ENCODE assay signal across 13 cellular contexts in the genomic region with DNA sequence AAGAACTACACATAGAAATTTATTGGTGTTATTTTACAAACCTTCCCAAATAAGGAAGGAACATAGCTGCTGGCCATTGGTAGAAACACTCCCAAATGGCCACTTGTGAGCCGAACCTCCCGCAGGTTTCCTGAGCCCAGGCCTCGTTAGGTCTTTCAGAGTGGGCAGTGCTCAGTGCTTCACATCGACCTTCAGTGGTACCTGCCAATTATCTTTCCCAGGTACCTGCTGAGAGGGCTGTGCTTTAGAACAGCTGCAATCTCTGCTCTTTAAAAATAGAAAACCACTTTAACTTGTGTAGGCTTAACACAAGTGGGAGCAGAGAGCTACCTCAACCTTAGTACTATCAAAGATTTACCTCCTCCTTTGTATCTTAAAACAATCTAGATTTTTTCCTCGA.
DNase-seq lines count a peak whose midpoint lies in the region; ATAC-seq and TF ChIP-seq lines count a peak whose summit lies in the region.
"Had no signal": no experiment of that assay in that cellular context is flagged by ENCODE, and none has a peak within 500 bp of the region (broad histone marks: within the 10 kb centered on the region; RNA-seq: fewer than 3 reads in every experiment).

No MANE protein-coding gene starts in this region.

- no peak for TF ChIP-seq EP300 in esophagus muscularis mucosa (IDR thresholded peaks at IDR 0.05)

- H2AFZ ChIP-seq in osteoblast (ENCODE audit: low read length) = no peak overlapping the region

- DNase-seq in NCI-H1092 (lab: John Stamatoyannopoulos, UW) = peak; percentile 63
- DNase-seq in NCI-H187 (lab: John Stamatoyannopoulos, UW) = peak; percentile 74 to 75
- peak; percentile 66 for DNase-seq in NCI-H345 treated with DMSO at 0.1 percent for 48 hours (lab: John Stamatoyannopoulos, UW; ENCODE audit: unreplicated experiment)
- DNase-seq in esophagus muscularis mucosa (ENCODE audit: extremely low spot score) = peak; percentile 42
- DNase-seq in NCI-H226 = no peak
- DNase-seq in osteoblast (ENCODE audit: insufficient read length, low spot score, missing footprints) = no peak
- DNase-seq: CD4-positive, alpha-beta T cell; GF-D8; IMR-90; NCI-H2029 treated with DMSO at 0.1 percent for 48 hours; NCI-H524 treated with DMSO at 0.1 percent for 48 hours; T-helper 1 cell had no signal

- H3K27me3 ChIP-seq in esophagus muscularis mucosa (peaks cover 0 to 6% (median 0%) of the 10 kb centered on the region in 4 donors), osteoblast (ENCODE audit: insufficient read depth, low read length) (peaks cover 4% of the 10 kb centered on the region)

- H3K9me3 ChIP-seq in esophagus muscularis mucosa (no peaks in the 10 kb centered on the region), osteoblast (ENCODE audit: low read depth, low read length) (no peaks in the 10 kb centered on the region)

- intact Hi-C loops in esophagus muscularis mucosa (cut with DNase I) = no loop called here

- H3K4me1 ChIP-seq in esophagus muscularis mucosa = no peaks in the 10 kb centered on the region
- H3K4me1 ChIP-seq in osteoblast (ENCODE audit: insufficient read depth, low read length) = no peaks in the 10 kb centered on the region

- H3K4me3 ChIP-seq in esophagus muscularis mucosa = no peak overlapping the region
- H3K4me3 ChIP-seq in osteoblast (ENCODE audit: insufficient read depth, low read length) = no peak overlapping the region

- H3K27ac ChIP-seq in esophagus muscularis mucosa (replicated peaks in 1 of 4) (no peak overlapping the region), osteoblast (ENCODE audit: low read depth, low read length) (no peak overlapping the region)

- WGBS in esophagus muscularis mucosa = 85% methylated on average over 5 of the region's 5 CpGs

- no peaks in the 10 kb centered on the region for H4K20me1 ChIP-seq in osteoblast (ENCODE audit: insufficient read depth, low read length)

- H3K4me2 ChIP-seq in osteoblast (ENCODE audit: insufficient read depth, low read length) = no peak overlapping the region

- ATAC-seq in HG02610 (IDR thresholded peaks at IDR 0.05; ENCODE audit: unreplicated experiment) = no peak

- TF ChIP-seq CTCF in esophagus muscularis mucosa (IDR thresholded peaks at IDR 0.05) (no peak), osteoblast (IDR thresholded peaks at IDR 0.05; ENCODE audit: extremely low read depth, low read depth, low read length) (no peak)

- no peaks in the 10 kb centered on the region for H3K79me2 ChIP-seq in osteoblast (ENCODE audit: insufficient read depth, low read length)

- TF ChIP-seq POLR2A in esophagus muscularis mucosa (IDR thresholded peaks at IDR 0.05; ENCODE audit: low read depth) = no peak

- no peaks in the 10 kb centered on the region for H3K36me3 ChIP-seq in esophagus muscularis mucosa
- H3K36me3 ChIP-seq in osteoblast (ENCODE audit: insufficient read depth, low read length) = no peaks in the 10 kb centered on the region

Comparison
In these comparisons a context has a peak if more than half of its experiments do, and no peak if none do; other contexts are left out.
1. DNase-seq: peak in NCI-H1092 (single experiment), NCI-H187 (2 of 2), NCI-H345 treated with DMSO at 0.1 percent for 48 hours (single experiment) and esophagus muscularis mucosa (single experiment); none in NCI-H226 (single experiment) and osteoblast (single experiment).